ENCODE assay signal across 8 cellular contexts in genomic region chr19:8390617-8390981, GRCh38. TPM values are rescaled to one million over a fixed set of nuclear protein-coding genes. Genes with fewer than 3 reads are reported as not detected.
DNase-seq lines count a peak whose midpoint lies in the region; ATAC-seq and TF ChIP-seq lines count a peak whose summit lies in the region.

No MANE protein-coding gene starts in this region.

- peak overlapping the region; percentile 94 for H3K4me3 ChIP-seq in Karpas-422 (ENCODE audit: low read length)

- H3K9me2 ChIP-seq in Karpas-422 (replicated peaks; ENCODE audit: insufficient read depth, low read length), result no peaks in the 10 kb centered on the region

- no peaks in the 10 kb centered on the region for H3K9me3 ChIP-seq in Karpas-422 (ENCODE audit: low read length)

- DNase-seq in DMS79 treated with DMSO at 0.1 percent for 48 hours (lab: John Stamatoyannopoulos, UW), result peak; percentile 53
- DNase-seq in Karpas-422, result peak; percentile 97
- peak; percentile 82 for DNase-seq in RPMI7951 (ENCODE audit: low read depth)
- DNase-seq in activated T-helper 9 cell treated with anti-CD3 and anti-CD28 coated beads, Interleukin-2, amount 50 U/mL, for 16 hours (ENCODE audit: low read depth), result peak; percentile 87
- DNase-seq in fibroblast of peridontal ligament (ENCODE audit: extremely low read depth), result peak; percentile 89
- peak; percentile 88 for DNase-seq in natural killer cell
- peak; percentile 87 for DNase-seq in stimulated activated naive B cell treated with anti-CD40 and anti-IgM and Interleukin-4, amounts not matched to agents 10 μg/mL and 1 μg/mL and 100 μg/mL, for 72 hours

- no peak overlapping the region; the same call in 1 of the 2 replicates for H2AFZ ChIP-seq in Karpas-422 (ENCODE audit: low read length)

- no peaks in the 10 kb centered on the region for H3K27me3 ChIP-seq in Karpas-422 (ENCODE audit: low read length)

- peak; percentile 41 for ATAC-seq in GM21825 (IDR thresholded peaks at IDR 0.05; ENCODE audit: unreplicated experiment)
- ATAC-seq in natural killer cell, result peak; percentile 63 to 84 (median 67)
- peak; percentile 60 to 68 for ATAC-seq in stimulated activated naive B cell treated with anti-CD40 and anti-IgM and Interleukin-4, amounts not matched to agents 10 μg/mL and 1 μg/mL and 100 μg/mL, for 72 hours (replicated peaks)

- TF ChIP-seq CTCF in natural killer cell (IDR thresholded peaks at IDR 0.05), result no peak

- intact Hi-C loops in natural killer cell (cut with micrococcal nuclease), result loop anchor here (1.0 kb wide), 3 partner anchors 23 to 202 kb away; partner anchors contain the start of genes HNRNPM and MARCHF2

- H3K27ac ChIP-seq in Karpas-422 (ENCODE audit: low read length), result peak overlapping the region; percentile 91

- peaks cover 30% of the 10 kb centered on the region for H4K20me1 ChIP-seq in Karpas-422 (ENCODE audit: insufficient read depth, low read depth, low read length)

- H3K36me3 ChIP-seq in Karpas-422 (ENCODE audit: insufficient read depth, low read length), result no peaks in the 10 kb centered on the region; the same call in 1 of the 2 replicates

- H3K4me2 ChIP-seq in Karpas-422 (ENCODE audit: low read depth, low read length, poor library complexity, severe bottlenecking), result peak overlapping the region; percentile 87

- peak overlapping the region; percentile 98 for H3K4me3 Mint-ChIP-seq in natural killer cell
- peak overlapping the region; percentile 90 to 94 for H3K4me3 Mint-ChIP-seq in stimulated activated naive B cell treated with anti-CD40 and anti-IgM and Interleukin-4, amounts not matched to agents 10 μg/mL and 1 μg/mL and 100 μg/mL, for 72 hours

- peaks cover 54% of the 10 kb centered on the region for H3K79me2 ChIP-seq in Karpas-422 (ENCODE audit: low read length)

- peak overlapping the region; percentile 99 for H3K9ac ChIP-seq in Karpas-422 (ENCODE audit: low read length)

- peaks cover 16 to 33% of the 10 kb centered on the region in 2 donors for H3K4me1 Mint-ChIP-seq in natural killer cell
- peaks cover 20 to 46% of the 10 kb centered on the region in 2 donors for H3K4me1 Mint-ChIP-seq in stimulated activated naive B cell treated with anti-CD40 and anti-IgM and Interleukin-4, amounts not matched to agents 10 μg/mL and 1 μg/mL and 100 μg/mL, for 72 hours

- no peaks in the 10 kb centered on the region for H3K27me3 Mint-ChIP-seq in natural killer cell (ENCODE audit: low read depth in 2 of 2)
- no peaks in the 10 kb centered on the region for H3K27me3 Mint-ChIP-seq in stimulated activated naive B cell treated with anti-CD40 and anti-IgM and Interleukin-4, amounts not matched to agents 10 μg/mL and 1 μg/mL and 100 μg/mL, for 72 hours

- no peaks in the 10 kb centered on the region for H3K36me3 Mint-ChIP-seq in natural killer cell
- H3K36me3 Mint-ChIP-seq in stimulated activated naive B cell treated with anti-CD40 and anti-IgM and Interleukin-4, amounts not matched to agents 10 μg/mL and 1 μg/mL and 100 μg/mL, for 72 hours, result peaks cover 2 to 19% of the 10 kb centered on the region in 2 donors

- peaks cover 19% of the 10 kb centered on the region for H3K4me1 ChIP-seq in Karpas-422 (ENCODE audit: low read length)

- no peaks in the 10 kb centered on the region for H3K9me3 Mint-ChIP-seq in natural killer cell
- no peaks in the 10 kb centered on the region for H3K9me3 Mint-ChIP-seq in stimulated activated naive B cell treated with anti-CD40 and anti-IgM and Interleukin-4, amounts not matched to agents 10 μg/mL and 1 μg/mL and 100 μg/mL, for 72 hours

- peak overlapping the region; percentile 94 for H3K27ac Mint-ChIP-seq in natural killer cell
- peak overlapping the region; percentile 68 for H3K27ac Mint-ChIP-seq in stimulated activated naive B cell treated with anti-CD40 and anti-IgM and Interleukin-4, amounts not matched to agents 10 μg/mL and 1 μg/mL and 100 μg/mL, for 72 hours

RNA-seq across cellular contexts. Expression of gene RAB11B, which starts 0.4 kb away (rescaled TPM):
- 23.7 and 42.9 TPM in 2 replicates for total RNA-seq in Karpas-422 (2014; rRNA removed; shearing (Covaris generic); ENCODE audit: low replicate concordance)
- total RNA-seq in RPMI7951 (2014; rRNA removed; shearing (Covaris generic)), result 10.3 and 16.1 TPM in 2 replicates
- 100 to 1,000 TPM; 101 to 116 (median 108) TPM for total RNA-seq in natural killer cell

RNA-seq across cellular contexts. Expression of gene MARCHF2, which starts 22.5 kb away (rescaled TPM):
- total RNA-seq in Karpas-422 (2014; rRNA removed; shearing (Covaris generic); ENCODE audit: low replicate concordance), result 10.1 and 31.2 TPM in 2 replicates
- total RNA-seq in RPMI7951 (2014; rRNA removed; shearing (Covaris generic)), result 27.3 and 46.6 TPM in 2 replicates
- total RNA-seq in natural killer cell, result 10 to 100 TPM; 32.4 to 42.3 (median 37.2) TPM

RNA-seq across cellular contexts. Expression of gene ANGPTL4, which starts 26.6 kb away (rescaled TPM):
- not detected in 2 replicates for total RNA-seq in Karpas-422 (2014; rRNA removed; shearing (Covaris generic); ENCODE audit: low replicate concordance)
- total RNA-seq in RPMI7951 (2014; rRNA removed; shearing (Covaris generic)), result 9.0 and 10.4 TPM in 2 replicates
- not detected for total RNA-seq in natural killer cell

RNA-seq across cellular contexts. Expression of gene KANK3, which starts 47.5 kb away (rescaled TPM):
- 1.2 TPM in 1 of 2 replicates, not detected in the other for total RNA-seq in Karpas-422 (2014; rRNA removed; shearing (Covaris generic); ENCODE audit: low replicate concordance)
- 0.24 TPM in 1 of 2 replicates, not detected in the other for total RNA-seq in RPMI7951 (2014; rRNA removed; shearing (Covaris generic))
- 10 to 100 TPM in 1 of 3 donors, 1 to 10 TPM in 2; 5.7 to 16.9 (median 8.4) TPM for total RNA-seq in natural killer cell

RNA-seq across cellular contexts. Expression of gene HNRNPM, which starts 54.2 kb away (rescaled TPM):
- total RNA-seq in Karpas-422 (2014; rRNA removed; shearing (Covaris generic); ENCODE audit: low replicate concordance), result 34.4 and 94.9 TPM in 2 replicates
- total RNA-seq in RPMI7951 (2014; rRNA removed; shearing (Covaris generic)), result 44.6 and 54.3 TPM in 2 replicates
- 100 to 1,000 TPM; 272 to 300 (median 299) TPM for total RNA-seq in natural killer cell

Comparison
In these comparisons a context has a peak if more than half of its experiments do, and no peak if none do; other contexts are left out.
1. Peak in every context shown above with its lines: DNase-seq, ATAC-seq, H3K4me3 ChIP-seq and H3K27ac ChIP-seq.
2. RNA of gene ANGPTL4, which starts 26.6 kb away (total RNA-seq): 9.0 to 10.4 TPM in RPMI7951; not detected in Karpas-422 and not detected in natural killer cell; every median in the first group is over 10 times any median in the second.